ENCODE assay signal across 13 cellular contexts in genomic region chr6:111301914-111302313, GRCh38.
DNase-seq lines count a peak whose midpoint lies in the region; ATAC-seq, FAIRE-seq and TF ChIP-seq lines count a peak whose summit lies in the region.
"Had no signal": no experiment of that assay in that cellular context is flagged by ENCODE, and none has a peak within 500 bp of the region (broad histone marks: within the 10 kb centered on the region; RNA-seq: fewer than 3 reads in every experiment).

No MANE protein-coding gene starts in this region.

- H3K4me1 ChIP-seq in pancreas, result no peaks in the 10 kb centered on the region
- H3K4me1 ChIP-seq: colonic mucosa had no signal

- H3K27me3 ChIP-seq in pancreas, result no peaks in the 10 kb centered on the region
- H3K27me3 ChIP-seq: colonic mucosa had no signal

- WGBS in pancreas, 2 donors, result 71 to 98% methylated on average over 2 of the region's 2 CpGs

- intact Hi-C loops in pancreas (cut with DNase I), result no loop called here

- POLR2A ChIA-PET in GM10248 (lab: Yijun Ruan, JAX), result interaction anchor here (0.7 to 0.8 kb wide), 2 partner anchors 176 to 358 kb away, joined by 3 read pairs; no protein-coding TSS in a partner anchor

- H3K4me3 Mint-ChIP-seq in activated naive CD8-positive, alpha-beta T cell treated with anti-CD3 and anti-CD28 coated beads for 36 hours, result no peak overlapping the region
- H3K4me3 Mint-ChIP-seq: mesothelial cell of epicardium had no signal

- peak; percentile 54 for ATAC-seq in HG03095 (IDR thresholded peaks at IDR 0.05; ENCODE audit: unreplicated experiment)
- ATAC-seq in pancreas, result no peak
- no peak for ATAC-seq in GM18870 (IDR thresholded peaks at IDR 0.05; ENCODE audit: unreplicated experiment)

- TF ChIP-seq CTCF in GM10248 (IDR thresholded peaks at IDR 0.05; ENCODE audit: control extremely low read depth, extremely low read depth, low read depth, missing control alignments) (no peak), pancreas (IDR thresholded peaks at IDR 0.05) (no peak)

- H3K36me3 Mint-ChIP-seq in activated naive CD8-positive, alpha-beta T cell treated with anti-CD3 and anti-CD28 coated beads for 36 hours, result peaks cover 51% of the 10 kb centered on the region

- CTCF ChIA-PET in GM10248 (lab: Yijun Ruan, JAX), result interaction anchor here (1.1 to 1.4 kb wide), 2 partner anchors 10 to 43 kb away, joined by 7 read pairs; a partner anchor contains a TSS

- no peak overlapping the region for H3K4me3 ChIP-seq in pancreas
- H3K4me3 ChIP-seq: colonic mucosa had no signal

- peaks cover 6% of the 10 kb centered on the region for H3K9me3 Mint-ChIP-seq in activated naive CD8-positive, alpha-beta T cell treated with anti-CD3 and anti-CD28 coated beads for 36 hours

- peaks cover 0 to 9% (median 3%) of the 10 kb centered on the region in 3 donors for H3K36me3 ChIP-seq in pancreas
- H3K36me3 ChIP-seq: colonic mucosa had no signal

- H3K27ac Mint-ChIP-seq in activated naive CD8-positive, alpha-beta T cell treated with anti-CD3 and anti-CD28 coated beads for 36 hours, result peak overlapping the region; percentile 14
- H3K27ac Mint-ChIP-seq: mesothelial cell of epicardium had no signal

- peaks cover 15% of the 10 kb centered on the region for H3K4me1 Mint-ChIP-seq in activated naive CD8-positive, alpha-beta T cell treated with anti-CD3 and anti-CD28 coated beads for 36 hours
- H3K4me1 Mint-ChIP-seq: mesothelial cell of epicardium had no signal

- H3K9me3 ChIP-seq in pancreas, result no peaks in the 10 kb centered on the region
- H3K9me3 ChIP-seq: colonic mucosa had no signal

- no peak for FAIRE-seq in pancreas (lab: Jason Lieb, UNC)
- FAIRE-seq: small intestine had no signal

- H3K27ac ChIP-seq in pancreas, result no peak overlapping the region
- H3K27ac ChIP-seq: colonic mucosa had no signal

- DNase-seq in GM10248 (ENCODE audit: extremely low spot score) (peak; percentile 28), GM19240 (ENCODE audit: insufficient read length, low spot score) (peak; percentile 17), pancreas (no peak), NCI-H2171 (lab: John Stamatoyannopoulos, UW) (no peak), NCI-H2029 treated with DMSO at 0.1 percent for 48 hours (lab: John Stamatoyannopoulos, UW) (no peak)
- no peak for DNase-seq in activated naive CD8-positive, alpha-beta T cell treated with anti-CD3 and anti-CD28 coated beads for 36 hours
- DNase-seq: activated CD8-positive, alpha-beta memory T cell treated with anti-CD3 and anti-CD28 coated beads, Interleukin-2, amount 50 U/mL, for 48 hours; CD4-positive, alpha-beta memory T cell; colonic mucosa; small intestine had no signal

- no peaks in the 10 kb centered on the region for H3K27me3 Mint-ChIP-seq in activated naive CD8-positive, alpha-beta T cell treated with anti-CD3 and anti-CD28 coated beads for 36 hours
- H3K27me3 Mint-ChIP-seq: CD4-positive, alpha-beta memory T cell had no signal

Comparison
In these comparisons a context has a peak if more than half of its experiments do, and no peak if none do; other contexts are left out.
1. DNase-seq: peak in GM10248 (single experiment) and GM19240 (single experiment); none in activated naive CD8-positive, alpha-beta T cell treated with anti-CD3 and anti-CD28 coated beads for 36 hours (single experiment), pancreas (0 of 6), NCI-H2171 (single experiment) and NCI-H2029 treated with DMSO at 0.1 percent for 48 hours (single experiment).